9 cellular contexts compared by ENCODE assay signal in the genomic region with DNA sequence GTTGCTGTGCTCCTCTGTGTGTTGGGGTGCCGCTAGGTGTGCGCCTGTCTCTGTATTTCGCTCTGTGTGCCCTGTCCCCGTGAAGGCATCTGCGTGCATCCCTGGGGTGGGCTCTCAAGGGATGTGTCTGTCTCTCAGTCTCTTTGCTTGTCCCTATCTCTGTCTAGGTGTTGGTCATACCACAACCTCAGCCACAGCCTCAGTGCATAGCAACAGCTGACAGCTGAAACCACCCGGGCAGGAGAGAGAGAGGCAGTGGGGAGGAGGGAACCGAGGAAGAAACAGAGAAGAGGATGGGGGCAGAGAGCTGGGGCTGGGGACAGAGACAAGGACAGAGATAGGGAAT. TPM values are rescaled to one million over a fixed set of nuclear protein-coding genes. Genes with fewer than 3 reads are reported as not detected.
DNase-seq lines count a peak whose midpoint lies in the region; TF ChIP-seq lines count a peak whose summit lies in the region.
"Had no signal": no experiment of that assay in that cellular context is flagged by ENCODE, and none has a peak within 500 bp of the region (broad histone marks: within the 10 kb centered on the region; RNA-seq: fewer than 3 reads in every experiment).

No MANE protein-coding gene starts in this region.

- intact Hi-C loops in mammary epithelial cell (cut with micrococcal nuclease) = no loop called here
- intact Hi-C loops in spleen (cut with DNase I; ENCODE audit: low total_unique reads) = loop anchor here (2.0 kb wide), 1 partner anchor 23 kb away; no protein-coding TSS in a partner anchor

- TF ChIP-seq CTCF in mammary epithelial cell (conservative IDR thresholded peaks at IDR 0.05 in 1 of 2, IDR thresholded peaks at IDR 0.05 in 1 of 2; ENCODE audit: extremely low read depth in 1 of 2, insufficient read depth in 1 of 2, low read depth in 1 of 2, low read length in 2 of 2) (no peak), spleen (IDR thresholded peaks at IDR 0.05 in 8 of 11, conservative IDR thresholded peaks at IDR 0.05 in 3 of 11) (no peak)

- dilution Hi-C loops in mammary epithelial cell (cut with HindIII; ENCODE audit: low sequenced_read_pairs) = no loop called here

- CTCF ChIA-PET in mammary epithelial cell (lab: Charles Lee; ENCODE audit: low non-redundant PET) = no interaction called here

- H3K9ac ChIP-seq in mammary epithelial cell (ENCODE audit: insufficient read depth, low read length) = no peak overlapping the region

- in situ Hi-C loops in mammary epithelial cell (cut with MboI; ENCODE audit: low sequenced_read_pairs in 2 of 2) = no loop called here

- H3K9me3 ChIP-seq in mammary epithelial cell (replicated peaks; ENCODE audit: insufficient read depth, low read length) = no peaks in the 10 kb centered on the region
- H3K9me3 ChIP-seq in spleen = no peaks in the 10 kb centered on the region

- H3K79me2 ChIP-seq in mammary epithelial cell (ENCODE audit: insufficient read depth, low read length) = no peaks in the 10 kb centered on the region

- DNase-seq in activated CD4-positive, alpha-beta T cell treated with anti-CD3 and anti-CD28 coated beads for 48 hours = peak; percentile 56
- no peak for DNase-seq in activated CD4-positive, alpha-beta T cell treated with anti-CD3 and anti-CD28 coated beads for 4 hours
- DNase-seq in LHCN-M2 (ENCODE audit: low read depth) = peak; percentile 52
- peak; percentile 29 for DNase-seq in mammary epithelial cell
- no peak for DNase-seq in spleen
- DNase-seq in occipital lobe (lab: John Stamatoyannopoulos, UW) = no peak
- no peak for DNase-seq in stimulated activated CD4-positive, alpha-beta T cell treated with anti-CD3 and anti-CD28 coated beads, Interleukin-4, amount 100 ng/mL, for 24 hours
- no peak for DNase-seq in hippocampal formation (lab: John Stamatoyannopoulos, UW)

- peaks cover 11% of the 10 kb centered on the region for H3K27me3 ChIP-seq in mammary epithelial cell (ENCODE audit: insufficient read depth, low read length)
- H3K27me3 ChIP-seq in spleen (replicated peaks in 1 of 7) = peaks cover 0 to 86% (median 72%) of the 10 kb centered on the region in 7 donors

- no peaks in the 10 kb centered on the region for H3K36me3 ChIP-seq in mammary epithelial cell (ENCODE audit: insufficient read depth, low read length)
- peaks cover 0 to 24% (median 0%) of the 10 kb centered on the region in 6 donors for H3K36me3 ChIP-seq in spleen

- WGBS in mammary epithelial cell (ENCODE audit: low coverage, missing lambda C conversion rate) = 67% methylated on average over 5 of the region's 7 CpGs
- 15 to 23% (median 18%) methylated on average over 7 of the region's 7 CpGs for WGBS in spleen, 5 donors

- no peaks in the 10 kb centered on the region for H4K20me1 ChIP-seq in mammary epithelial cell (ENCODE audit: insufficient read depth, low read length)

- H3K27ac ChIP-seq in mammary epithelial cell (ENCODE audit: insufficient read depth, low read depth, low read length) (no peak overlapping the region), spleen (no peak overlapping the region)

- peaks cover 15% of the 10 kb centered on the region for H3K4me1 ChIP-seq in mammary epithelial cell (ENCODE audit: insufficient read depth, low read length)
- peaks cover 21 to 63% (median 49%) of the 10 kb centered on the region in 6 donors for H3K4me1 ChIP-seq in spleen

- no TSS peak for BruUV-seq in mammary epithelial cell (replicated peaks; lab: Mats Ljungman, UMichigan)

- H3K4me3 ChIP-seq in mammary epithelial cell (replicated peaks in 1 of 3; ENCODE audit: insufficient read depth in 1 of 3, low read depth in 2 of 3, low read length in 3 of 3) (no peak overlapping the region), spleen (peak overlapping the region in 7 of 8 donors; percentile 38 to 74 (median 49))

- TF ChIP-seq POLR2A in spleen (IDR thresholded peaks at IDR 0.05) = no peak

- no peak overlapping the region for H3K4me2 ChIP-seq in mammary epithelial cell (ENCODE audit: insufficient read depth, low read depth, low read length)

- H2AFZ ChIP-seq in mammary epithelial cell (ENCODE audit: low read depth, low read length) = no peak overlapping the region

RNA-seq across cellular contexts. Expression of a gene that starts 1.0 kb away (rescaled TPM):
- total RNA-seq in LHCN-M2 (2014; rRNA removed) = 1.2 and 1.4 TPM in 2 replicates
- polyA plus RNA-seq in LHCN-M2 (2012) = 3.1 TPM
- total RNA-seq in mammary epithelial cell = 1 to 10 TPM in 1 of 2 donors, under 1 TPM in 1; 0.67 to 5.3 TPM
- 0.51 TPM for polyA plus RNA-seq in mammary epithelial cell
- 0.41 TPM for polyA minus RNA-seq in mammary epithelial cell
- under 1 TPM in 3 of 7 donors, not detected in 4; 0.28 to 0.60 (median 0.54) TPM for total RNA-seq in spleen
- polyA plus RNA-seq in spleen = under 1 TPM; 0.11 to 0.19 (median 0.15) TPM
- total RNA-seq in occipital lobe = 0.78 TPM
- total RNA-seq: liver had no signal

RNA-seq across cellular contexts. Expression of a gene that starts 13.9 kb away (rescaled TPM):
- total RNA-seq in LHCN-M2 (2014; rRNA removed) (143 and 171 TPM in 2 replicates), mammary epithelial cell (100 to 1,000 TPM; 266 to 337 TPM), spleen (10 to 100 TPM; 52.2 to 86.6 (median 63.8) TPM), occipital lobe (36.2 TPM)
- 139 TPM for polyA plus RNA-seq in LHCN-M2 (2012)
- polyA plus RNA-seq in mammary epithelial cell (285 TPM), spleen (10 to 100 TPM; 47.3 to 72.7 (median 57.8) TPM)
- polyA minus RNA-seq in mammary epithelial cell = 190 TPM

RNA-seq across cellular contexts. Expression of a gene that starts 35.3 kb away (rescaled TPM):
- total RNA-seq in LHCN-M2 (2014; rRNA removed) = 10.0 and 29.8 TPM in 2 replicates
- polyA plus RNA-seq in LHCN-M2 (2012) = 7.8 TPM
- 1 to 10 TPM in 1 of 2 donors, under 1 TPM in 1; 0.50 to 1.2 TPM for total RNA-seq in mammary epithelial cell
- polyA plus RNA-seq in mammary epithelial cell = 0.35 TPM
- polyA minus RNA-seq in mammary epithelial cell = not detected
- total RNA-seq in spleen = 1 to 10 TPM; 3.4 to 9.8 (median 5.6) TPM
- polyA plus RNA-seq in spleen = 10 to 100 TPM; 10.1 to 16.4 (median 10.4) TPM
- 0.94 TPM for total RNA-seq in occipital lobe

Comparison
In these comparisons a context has a peak if more than half of its experiments do, and no peak if none do; other contexts are left out.
1. DNase-seq: peak in activated CD4-positive, alpha-beta T cell treated with anti-CD3 and anti-CD28 coated beads for 48 hours (single experiment), LHCN-M2 (single experiment) and mammary epithelial cell (single experiment); none in activated CD4-positive, alpha-beta T cell treated with anti-CD3 and anti-CD28 coated beads for 4 hours (0 of 2), spleen (single experiment), occipital lobe (single experiment), stimulated activated CD4-positive, alpha-beta T cell treated with anti-CD3 and anti-CD28 coated beads, Interleukin-4, amount 100 ng/mL, for 24 hours (single experiment) and hippocampal formation (0 of 2).
2. H3K4me3 ChIP-seq: peak in spleen (7 of 8); none in mammary epithelial cell (0 of 3).